In genomic region chr9:105690742-105691141, GRCh38 we compare ENCODE assay signal across 10 cellular contexts. TPM values are rescaled to one million over a fixed set of nuclear protein-coding genes. Genes with fewer than 3 reads are reported as not detected.
A peak's percentile ranks its signal among the peaks of the same experiment; 100 is the strongest.
DNase-seq lines count a peak whose midpoint lies in the region; ATAC-seq, FAIRE-seq and TF ChIP-seq lines count a peak whose summit lies in the region.
"Had no signal": no experiment of that assay in that cellular context is flagged by ENCODE, and none has a peak within 500 bp of the region (broad histone marks: within the 10 kb centered on the region; RNA-seq: fewer than 3 reads in every experiment).

No MANE protein-coding gene starts in this region.

- intact Hi-C loops in ovary (cut with DNase I): no loop called here

- no peaks in the 10 kb centered on the region for H3K9me3 ChIP-seq in ovary

- H3K27ac ChIP-seq in ovary: no peak overlapping the region

- TF ChIP-seq CTCF in GM12872 (IDR thresholded peaks at IDR 0.05; ENCODE audit: insufficient read depth, low read depth, low read length) (peak; percentile 36; the same call in 2 of the 3 replicates), ovary (IDR thresholded peaks at IDR 0.05) (no peak)

- WGBS in ovary, 3 donors: 42 to 55% (median 47%) methylated on average over 2 of the region's 2 CpGs

- no peaks in the 10 kb centered on the region for H3K36me3 ChIP-seq in ovary

- no peak overlapping the region for H3K4me3 ChIP-seq in ovary

- no peak for TF ChIP-seq POLR2A in ovary (IDR thresholded peaks at IDR 0.05)

- no peak for TF ChIP-seq EP300 in ovary (IDR thresholded peaks at IDR 0.05)

- FAIRE-seq in TTC549 (lab: Jason Lieb, UNC): peak; percentile 43

- peak; percentile 48 for DNase-seq in AG08396 (ENCODE audit: low spot score)
- peak; percentile 18 for DNase-seq in germinal center (ENCODE audit: low spot score)
- DNase-seq in GM19238 (ENCODE audit: insufficient read length, low spot score): no peak
- no peak for DNase-seq in ovary
- DNase-seq: effector CD8-positive, alpha-beta T cell; naive thymus-derived CD4-positive, alpha-beta T cell had no signal

- no peak for ATAC-seq in GM21447 (IDR thresholded peaks at IDR 0.05; ENCODE audit: unreplicated experiment)
- ATAC-seq in HG03196 (IDR thresholded peaks at IDR 0.05; ENCODE audit: unreplicated experiment): no peak
- ATAC-seq: naive thymus-derived CD4-positive, alpha-beta T cell had no signal

- H3K4me1 ChIP-seq in ovary (ENCODE audit: insufficient read depth): no peaks in the 10 kb centered on the region

- H3K27me3 ChIP-seq in ovary: no peaks in the 10 kb centered on the region

RNA-seq across cellular contexts. Expression of gene TMEM38B, which starts 3.6 kb away (rescaled TPM):
- total RNA-seq in ovary: 10 to 100 TPM; 10.1 to 28.5 (median 16.3) TPM
- 10 to 100 TPM; 10.1 to 12.4 TPM for polyA plus RNA-seq in ovary

RNA-seq across cellular contexts. Expression of gene TAL2, which starts 28.5 kb away (rescaled TPM):
- 1 to 10 TPM in 1 of 7 donors, under 1 TPM in 1, not detected in 5; 0.52 to 1.0 TPM for total RNA-seq in ovary
- polyA plus RNA-seq in ovary: under 1 TPM in 1 of 2 donors, not detected in 1; 0.45 TPM
- polyA plus RNA-seq: naive thymus-derived CD4-positive, alpha-beta T cell had no signal

Comparison
In these comparisons a context has a peak if more than half of its experiments do, and no peak if none do; other contexts are left out.
1. DNase-seq: peak in AG08396 (single experiment) and germinal center (single experiment); none in GM19238 (single experiment) and ovary (0 of 5).